ENCODE assay signal across 27 cellular contexts in the genomic region with DNA sequence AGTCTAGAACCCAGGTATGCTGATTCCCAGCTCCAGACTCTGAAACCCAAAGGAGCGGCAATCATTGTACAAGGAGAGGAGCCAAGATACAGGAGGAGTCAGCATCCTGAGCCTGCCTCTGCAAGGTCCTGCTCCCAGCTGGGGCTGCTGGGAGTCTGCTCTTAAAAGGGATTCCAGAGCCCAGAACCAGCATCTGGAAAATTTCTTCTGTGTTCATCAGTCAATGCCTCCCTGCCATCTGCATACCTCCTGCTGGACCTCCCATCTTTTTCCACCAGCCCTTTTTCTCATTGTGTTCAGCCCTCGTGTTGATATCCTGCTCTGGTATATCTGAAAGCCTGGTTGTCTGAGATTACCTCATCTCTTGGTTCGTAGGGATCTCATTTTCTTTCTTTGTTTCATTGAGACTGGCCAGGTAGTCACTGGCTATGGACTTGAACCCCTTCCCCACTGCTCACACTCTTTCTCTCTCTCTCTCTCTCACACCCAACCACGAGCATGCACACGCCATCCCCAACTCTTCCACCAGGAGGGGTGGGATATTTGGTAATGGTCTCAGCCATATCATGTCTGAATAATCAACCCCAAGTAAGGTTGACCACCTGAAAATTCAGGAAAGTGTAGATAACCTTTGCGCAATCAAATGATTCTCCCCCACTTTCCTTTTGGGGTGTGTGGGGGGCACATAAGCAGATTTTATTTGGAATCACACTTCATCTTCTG.
DNase-seq lines count a peak whose midpoint lies in the region; ATAC-seq, FAIRE-seq and TF ChIP-seq lines count a peak whose summit lies in the region.
"Had no signal": no experiment of that assay in that cellular context is flagged by ENCODE, and none has a peak within 500 bp of the region (broad histone marks: within the 10 kb centered on the region; RNA-seq: fewer than 3 reads in every experiment).

No MANE protein-coding gene starts in this region.

- H3K27me3 ChIP-seq in HepG2 (ENCODE audit: control insufficient read depth in 1 of 2, insufficient read depth in 2 of 2, low read length in 2 of 2) (no peaks in the 10 kb centered on the region), right lobe of liver (no peaks in the 10 kb centered on the region), brain microvascular endothelial cell (replicated peaks) (no peaks in the 10 kb centered on the region), iPS DF 6.9 (ENCODE audit: control insufficient read depth, insufficient read depth, low read length) (no peaks in the 10 kb centered on the region)
- H3K27me3 ChIP-seq: SJCRH30 had no signal

- CTCF ChIA-PET in HepG2 (lab: Yijun Ruan, JAX; ENCODE audit: low intra/inter-chr PET ratio, low total read pairs): no interaction called here

- TF ChIP-seq EP300 in HepG2 (IDR thresholded peaks at IDR 0.05; ENCODE audit: low read depth in 2 of 2, low read length in 2 of 2) (no peak), HepG2 (CRISPR knock-in tag; IDR thresholded peaks at IDR 0.05; ENCODE audit: borderline replicate concordance) (no peak)

- no peak overlapping the region for H3K9ac ChIP-seq in HepG2 (ENCODE audit: insufficient read depth, low read depth, low read length)

- no peaks in the 10 kb centered on the region for H3K79me2 ChIP-seq in HepG2 (ENCODE audit: insufficient read depth, low read length)

- no peak overlapping the region for H2AFZ ChIP-seq in HepG2 (ENCODE audit: low read length)

- H3K36me3 ChIP-seq in HepG2 (replicated peaks in 1 of 2; ENCODE audit: control insufficient read depth in 1 of 2, insufficient read depth in 2 of 2, low read length in 2 of 2) (no peaks in the 10 kb centered on the region; a peak in 2 of 5 replicates), right lobe of liver (no peaks in the 10 kb centered on the region), brain microvascular endothelial cell (replicated peaks) (no peaks in the 10 kb centered on the region), iPS DF 6.9 (ENCODE audit: control insufficient read depth, insufficient read depth, low read length) (no peaks in the 10 kb centered on the region)
- H3K36me3 ChIP-seq: prostate gland, SJCRH30 had no signal

- WGBS in HepG2 (ENCODE audit: low lambda C conversion rate): 97% methylated on average over 6 of the region's 6 CpGs
- 96% methylated on average over 5 of the region's 6 CpGs for WGBS in right lobe of liver (ENCODE audit: insufficient coverage, low coverage, low lambda C conversion rate, missing lambda C conversion rate)
- WGBS in iPS DF 6.9 (ENCODE audit: insufficient coverage, insufficient read length): no CpG with 5 or more reads among the region's 6 CpGs

- peaks cover 28% of the 10 kb centered on the region for H3K9me3 ChIP-seq in HepG2 (ENCODE audit: low read length)
- peaks cover 0 to 2% (median 0%) of the 10 kb centered on the region in 4 donors for H3K9me3 ChIP-seq in right lobe of liver
- H3K9me3 ChIP-seq in iPS DF 6.9 (ENCODE audit: control insufficient read depth, insufficient read depth, low read length): no peaks in the 10 kb centered on the region
- H3K9me3 ChIP-seq: prostate gland, SJCRH30 had no signal

- H3K27ac ChIP-seq in HepG2 (ENCODE audit: extremely low read length, insufficient read depth, low read length) (no peak overlapping the region), right lobe of liver (no peak overlapping the region), brain microvascular endothelial cell (no peak overlapping the region), iPS DF 6.9 (ENCODE audit: low read length) (no peak overlapping the region)
- H3K27ac ChIP-seq: prostate gland, SJCRH30 had no signal

- TF ChIP-seq CTCF in HepG2 (CRISPR knock-in tag; IDR thresholded peaks at IDR 0.05): no peak
- TF ChIP-seq CTCF in right lobe of liver (IDR thresholded peaks at IDR 0.05): no peak
- peak; percentile 32 for TF ChIP-seq CTCF in brain microvascular endothelial cell (IDR thresholded peaks at IDR 0.05; ENCODE audit: low read depth, low read length, missing control alignments)

- no peak for FAIRE-seq in HepG2 (lab: Jason Lieb, UNC)
- FAIRE-seq: colon, endometrium, frontal cortex, urothelium cell line had no signal

- in situ Hi-C loops in HepG2 (cut with HindIII; ENCODE audit: extremely low pct_ligation_motif_present, low pct_unique_long_range_greater_than_20kb) (loop anchor here (5.0 kb wide), 1 partner anchor 262 kb away; no protein-coding TSS in a partner anchor), brain microvascular endothelial cell (cut with HindIII; ENCODE audit: low pct_ligation_motif_present, low sequenced_read_pairs) (no loop called here)

- DNase-seq in HepG2 (ENCODE audit: low spot score): no peak
- no peak for DNase-seq in right lobe of liver
- no peak for DNase-seq in brain microvascular endothelial cell
- DNase-seq in iPS DF 6.9 (ENCODE audit: low read depth, low spot score): peak; percentile 25
- DNase-seq in activated CD4-positive, alpha-beta T cell treated with anti-CD3 and anti-CD28 coated beads for 4 hours: no peak
- no peak for DNase-seq in stimulated activated CD4-positive, alpha-beta T cell treated with anti-CD3 and anti-CD28 coated beads, Interleukin-12 subunit alpha, Interleukin-12 subunit beta, amount 100 ng/mL, for 4 hours
- DNase-seq: activated B cell treated with CpG ODN at 0.5 μM for 24 hours; activated CD8-positive, alpha-beta T cell treated with anti-CD3 and anti-CD28 coated beads for 36 hours; activated naive CD4-positive, alpha-beta T cell treated with anti-CD3 and anti-CD28 coated beads for 36 hours; activated T-cell treated with anti-CD3 and anti-CD28 coated beads, Interleukin-2, amount 50 U/mL, for 24 hours; anterior cingulate cortex; CD4-positive, CD25-positive, alpha-beta regulatory T cell; DMS79 treated with DMSO at 0.1 percent for 48 hours; NCI-H526; nephron progenitor cell; OCI-M1; SJCRH30; stimulated activated CD4-positive, alpha-beta T cell treated with anti-CD3 and anti-CD28 coated beads, Interleukin-4, amount 100 ng/mL, for 24 hours had no signal

- no peak for TF ChIP-seq RAD21 in HepG2 (CRISPR knock-in tag; IDR thresholded peaks at IDR 0.05)

- H3K4me1 ChIP-seq in HepG2 (ENCODE audit: insufficient read depth, low read length) (peaks cover 32% of the 10 kb centered on the region), right lobe of liver (peaks cover 0 to 19% (median 7%) of the 10 kb centered on the region in 4 donors), iPS DF 6.9 (ENCODE audit: control insufficient read depth, insufficient read depth, low read length) (no peaks in the 10 kb centered on the region)
- H3K4me1 ChIP-seq: SJCRH30 had no signal

- no peak overlapping the region for H3K4me3 ChIP-seq in HepG2 (replicated peaks in 1 of 3; ENCODE audit: insufficient read depth in 1 of 3, low read depth in 2 of 3, low read length in 3 of 3)
- no peak overlapping the region for H3K4me3 ChIP-seq in right lobe of liver
- no peak overlapping the region for H3K4me3 ChIP-seq in brain microvascular endothelial cell (ENCODE audit: low read depth, low read length)
- no peak overlapping the region for H3K4me3 ChIP-seq in iPS DF 6.9 (ENCODE audit: low read length)
- H3K4me3 ChIP-seq: prostate gland, SJCRH30, smooth muscle cell had no signal

- no TSS peak for BruUV-seq in HepG2 (replicated peaks; lab: Mats Ljungman, UMichigan)

- no peak overlapping the region for H3K4me2 ChIP-seq in HepG2 (ENCODE audit: low read depth, low read length)
- H3K4me2 ChIP-seq: smooth muscle cell had no signal

- ATAC-seq in HepG2 (no peak), right lobe of liver (no peak), HG03139 (IDR thresholded peaks at IDR 0.05; ENCODE audit: unreplicated experiment) (no peak), GM21529 (IDR thresholded peaks at IDR 0.05; ENCODE audit: unreplicated experiment) (no peak)
- ATAC-seq: activated CD8-positive, alpha-beta T cell treated with anti-CD3 and anti-CD28 coated beads for 36 hours; left lobe of liver had no signal

- intact Hi-C loops in HepG2 (cut with micrococcal nuclease; ENCODE audit: unreplicated experiment) (no loop called here), right lobe of liver (cut with DNase I) (no loop called here)

- TF ChIP-seq POLR2A in HepG2 (IDR thresholded peaks at IDR 0.05; ENCODE audit: insufficient read depth in 1 of 2, low read depth in 2 of 2, low read length in 2 of 2): no peak
- no peak for TF ChIP-seq POLR2A in right lobe of liver (IDR thresholded peaks at IDR 0.05)

- H4K20me1 ChIP-seq in HepG2 (ENCODE audit: insufficient read depth, low read length): no peaks in the 10 kb centered on the region

- POLR2A ChIA-PET in HepG2 (lab: Yijun Ruan, JAX): no interaction called here

TF ChIP-seq in HepG2, 621 proteins besides CTCF, POLR2A, EP300 and RAD21:
- TF ChIP-seq CEBPB (IDR thresholded peaks at IDR 0.05; ENCODE audit: borderline replicate concordance, low read depth, low read length): 0 out of 2 replicates have a peak, but pooled peaks have one; percentile 8
- TF ChIP-seq STAG1 (CRISPR knock-in tag; IDR thresholded peaks at IDR 0.05): peak; percentile 37
- TF ChIP-seq, protein P1, sequence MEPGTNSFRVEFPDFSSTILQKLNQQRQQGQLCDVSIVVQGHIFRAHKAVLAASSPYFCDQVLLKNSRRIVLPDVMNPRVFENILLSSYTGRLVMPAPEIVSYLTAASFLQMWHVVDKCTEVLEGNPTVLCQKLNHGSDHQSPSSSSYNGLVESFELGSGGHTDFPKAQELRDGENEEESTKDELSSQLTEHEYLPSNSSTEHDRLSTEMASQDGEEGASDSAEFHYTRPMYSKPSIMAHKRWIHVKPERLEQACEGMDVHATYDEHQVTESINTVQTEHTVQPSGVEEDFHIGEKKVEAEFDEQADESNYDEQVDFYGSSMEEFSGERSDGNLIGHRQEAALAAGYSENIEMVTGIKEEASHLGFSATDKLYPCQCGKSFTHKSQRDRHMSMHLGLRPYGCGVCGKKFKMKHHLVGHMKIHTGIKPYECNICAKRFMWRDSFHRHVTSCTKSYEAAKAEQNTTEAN (CRISPR knock-in tag; conservative IDR thresholded peaks at IDR 0.05): no peak
